Comparison of ENCODE assay signal across 33 cellular contexts in the genomic region with DNA sequence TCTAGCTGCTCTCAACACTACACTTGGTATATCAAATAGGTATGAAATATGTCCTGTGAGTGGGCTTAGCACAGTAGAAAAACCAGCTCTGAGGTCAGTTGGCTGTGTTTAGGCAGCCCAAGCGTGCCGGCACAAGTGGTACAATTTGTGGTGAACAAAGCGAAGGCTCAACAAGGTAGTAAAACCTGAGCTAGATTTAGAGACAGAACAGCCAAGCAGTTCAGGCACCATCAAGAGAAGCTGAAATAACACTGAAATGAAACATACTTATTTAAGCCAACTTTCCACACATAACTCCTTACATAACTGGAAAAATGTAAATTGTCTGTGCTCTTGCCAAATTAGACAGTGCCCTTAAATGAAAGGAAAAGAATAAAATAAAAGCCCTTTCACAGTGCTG.
"Had no signal": no experiment of that assay in that cellular context is flagged by ENCODE, and none has a peak within 500 bp of the region (broad histone marks: within the 10 kb centered on the region; RNA-seq: fewer than 3 reads in every experiment).

No MANE protein-coding gene starts in this region.

- H3K4me3 ChIP-seq: PC-9 had no signal

- ATAC-seq: activated CD8-positive, alpha-beta memory T cell treated with anti-CD3 and anti-CD28 coated beads, Interleukin-2, amount 10 ng/mL, durations not matched to agents 7 days and 5 days; activated naive CD8-positive, alpha-beta T cell treated with anti-CD3 and anti-CD28 coated beads, Interleukin-2, amount 50 U/mL, for 24 hours; Right ventricle myocardium inferior; SK-N-SH treated with all-trans-retinoic acid at 6 μM for 48 hours; T-cell; T-helper 17 cell had no signal

- H3K27me3 Mint-ChIP-seq: activated CD4-positive, alpha-beta memory T cell treated with anti-CD3 and anti-CD28 coated beads, Interleukin-2, amount 10 ng/mL, durations not matched to agents 7 days and 5 days; activated CD8-positive, alpha-beta memory T cell treated with anti-CD3 and anti-CD28 coated beads, Interleukin-2, amount 10 ng/mL, durations not matched to agents 7 days and 5 days; activated naive CD4-positive, alpha-beta T cell treated with anti-CD3 and anti-CD28 coated beads, Interleukin-2, amount 10 ng/mL, durations not matched to agents 7 days and 5 days; activated naive CD8-positive, alpha-beta T cell; activated naive CD8-positive, alpha-beta T cell treated with anti-CD3 and anti-CD28 coated beads, Interleukin-2, amount 50 U/mL, for 24 hours; T-cell; T-helper 17 cell had no signal

- H3K4me1 Mint-ChIP-seq: activated CD4-positive, alpha-beta memory T cell treated with anti-CD3 and anti-CD28 coated beads, Interleukin-2, amount 10 ng/mL, durations not matched to agents 7 days and 5 days; activated CD8-positive, alpha-beta memory T cell treated with anti-CD3 and anti-CD28 coated beads, Interleukin-2, amount 10 ng/mL, durations not matched to agents 7 days and 5 days; activated naive CD4-positive, alpha-beta T cell treated with anti-CD3 and anti-CD28 coated beads, Interleukin-2, amount 10 ng/mL, durations not matched to agents 7 days and 5 days; activated naive CD8-positive, alpha-beta T cell treated with anti-CD3 and anti-CD28 coated beads, Interleukin-2, amount 50 U/mL, for 24 hours; T-cell; T-helper 17 cell had no signal

- H3K36me3 ChIP-seq: brain microvascular endothelial cell, WERI-Rb-1 had no signal

- H3K27me3 ChIP-seq: brain microvascular endothelial cell had no signal

- H3K4me2 ChIP-seq: PC-9 had no signal

- H3K36me3 Mint-ChIP-seq: activated CD8-positive, alpha-beta memory T cell treated with anti-CD3 and anti-CD28 coated beads, Interleukin-2, amount 10 ng/mL, durations not matched to agents 7 days and 5 days; activated naive CD4-positive, alpha-beta T cell treated with anti-CD3 and anti-CD28 coated beads, Interleukin-2, amount 10 ng/mL, durations not matched to agents 7 days and 5 days; activated naive CD8-positive, alpha-beta T cell; T-cell had no signal

- H3K27ac Mint-ChIP-seq: activated CD4-positive, alpha-beta memory T cell treated with anti-CD3 and anti-CD28 coated beads, Interleukin-2, amount 10 ng/mL, durations not matched to agents 7 days and 5 days; activated CD8-positive, alpha-beta memory T cell treated with anti-CD3 and anti-CD28 coated beads, Interleukin-2, amount 10 ng/mL, durations not matched to agents 7 days and 5 days; activated naive CD4-positive, alpha-beta T cell treated with anti-CD3 and anti-CD28 coated beads, Interleukin-2, amount 10 ng/mL, durations not matched to agents 7 days and 5 days; activated naive CD8-positive, alpha-beta T cell; activated naive CD8-positive, alpha-beta T cell treated with anti-CD3 and anti-CD28 coated beads, Interleukin-2, amount 50 U/mL, for 24 hours; T-cell; T-helper 17 cell had no signal

- DNase-seq: activated CD4-positive, alpha-beta memory T cell treated with anti-CD3 and anti-CD28 coated beads, Interleukin-2, amount 10 ng/mL, durations not matched to agents 7 days and 5 days; activated CD4-positive, alpha-beta T cell treated with anti-CD3 and anti-CD28 coated beads for 1 hour; activated CD4-positive, alpha-beta T cell treated with anti-CD3 and anti-CD28 coated beads for 48 hours; activated CD4-positive, CD25-positive, alpha-beta regulatory T cell; activated CD8-positive, alpha-beta memory T cell treated with anti-CD3 and anti-CD28 coated beads for 24 hours; activated CD8-positive, alpha-beta memory T cell treated with anti-CD3 and anti-CD28 coated beads, Interleukin-2, amount 10 ng/mL, durations not matched to agents 7 days and 5 days; activated CD8-positive, alpha-beta memory T cell treated with anti-CD3 and anti-CD28 coated beads, Interleukin-2, amount 50 U/mL, for 48 hours; activated effector memory CD4-positive, alpha-beta T cell treated with Interleukin-2 at 50 U/mL for 16 hours; activated naive CD4-positive, alpha-beta T cell treated with anti-CD3 and anti-CD28 coated beads, Interleukin-2, amount 10 ng/mL, durations not matched to agents 7 days and 5 days; activated naive CD8-positive, alpha-beta T cell treated with anti-CD3 and anti-CD28 coated beads, Interleukin-2, amount 50 U/mL, for 24 hours; activated T-cell treated with anti-CD3 and anti-CD28 coated beads, Interleukin-2, amount 50 U/mL, for 48 hours; aorta; brain microvascular endothelial cell; central memory CD4-positive, alpha-beta T cell; Karpas-422; NCI-H1048; NCI-H1105 treated with DMSO at 0.1 percent for 48 hours; NCI-H1436; NCI-H1694; NCI-H1930; NCI-H2081 treated with DMSO at 0.1 percent for 48 hours; NCI-H345; NCI-H524 treated with DMSO at 0.1 percent for 48 hours; PC-9; SIG-M5; T-cell; T-helper 17 cell; WERI-Rb-1 had no signal

- H2AFZ ChIP-seq: PC-9 had no signal

- FAIRE-seq: RCC 7860 had no signal

- H3K4me3 Mint-ChIP-seq: activated CD4-positive, alpha-beta memory T cell treated with anti-CD3 and anti-CD28 coated beads, Interleukin-2, amount 10 ng/mL, durations not matched to agents 7 days and 5 days; activated CD8-positive, alpha-beta memory T cell treated with anti-CD3 and anti-CD28 coated beads, Interleukin-2, amount 10 ng/mL, durations not matched to agents 7 days and 5 days; activated naive CD4-positive, alpha-beta T cell treated with anti-CD3 and anti-CD28 coated beads, Interleukin-2, amount 10 ng/mL, durations not matched to agents 7 days and 5 days; activated naive CD8-positive, alpha-beta T cell; activated naive CD8-positive, alpha-beta T cell treated with anti-CD3 and anti-CD28 coated beads, Interleukin-2, amount 50 U/mL, for 24 hours; T-cell; T-helper 17 cell had no signal

- H3K27ac ChIP-seq: brain microvascular endothelial cell, PC-9, RWPE1, WERI-Rb-1 had no signal
